In genomic region chr6:77178821-77179220, GRCh38 we compare ENCODE assay signal across 22 cellular contexts.
DNase-seq lines count a peak whose midpoint lies in the region; ATAC-seq and TF ChIP-seq lines count a peak whose summit lies in the region.
"Had no signal": no experiment of that assay in that cellular context is flagged by ENCODE, and none has a peak within 500 bp of the region (broad histone marks: within the 10 kb centered on the region; RNA-seq: fewer than 3 reads in every experiment).

No MANE protein-coding gene starts in this region.

- POLR2A ChIA-PET in activated CD8-positive, alpha-beta T cell treated with anti-CD3 and anti-CD28 coated beads, Interleukin-2, amount 10 ng/mL, durations not matched to agents 7 days and 5 days (lab: Charles Lee) = no interaction called here

- H3K27ac Mint-ChIP-seq in activated CD8-positive, alpha-beta T cell treated with anti-CD3 and anti-CD28 coated beads, Interleukin-2, amount 10 ng/mL, durations not matched to agents 7 days and 5 days = no peak overlapping the region
- H3K27ac Mint-ChIP-seq: activated T-helper 2 cell treated with anti-CD3 and anti-CD28 coated beads, Interferon-gamma antibody, Interleukin-2, Interleukin-4, amounts not matched to agents 10 μg/mL and 5 μg/mL and 100 μg/mL, durations not matched to agents 14 hours and 24 hours and 36 hours; GM23338; natural killer cell; WTC11 had no signal

- no peak overlapping the region for H3K4me3 Mint-ChIP-seq in activated CD8-positive, alpha-beta T cell treated with anti-CD3 and anti-CD28 coated beads, Interleukin-2, amount 10 ng/mL, durations not matched to agents 7 days and 5 days
- H3K4me3 Mint-ChIP-seq: GM23338, natural killer cell, WTC11 had no signal

- DNase-seq in AG20443 (ENCODE audit: low spot score) = peak; percentile 7
- DNase-seq in M059J (ENCODE audit: low read depth) = peak; percentile 62
- DNase-seq in cardiac fibroblast (ENCODE audit: low read depth in 2 of 2) = peak; percentile 32 to 83
- DNase-seq in myocyte (ENCODE audit: low read depth) = peak; percentile 38
- DNase-seq in activated CD8-positive, alpha-beta T cell treated with anti-CD3 and anti-CD28 coated beads, Interleukin-2, amount 10 ng/mL, durations not matched to agents 7 days and 5 days = no peak
- no peak for DNase-seq in hippocampal formation (lab: John Stamatoyannopoulos, UW)
- DNase-seq: activated CD8-positive, alpha-beta memory T cell treated with anti-CD3 and anti-CD28 coated beads for 24 hours; DMS79 treated with DMSO at 0.1 percent for 48 hours; MM.1S; natural killer cell; NCI-H774; Peyer's patch; stimulated activated CD4-positive, alpha-beta T cell treated with anti-CD3 and anti-CD28 coated beads, Interleukin-15, amount 100 ng/mL, for 24 hours; stomach; T-helper 1 cell had no signal

- ATAC-seq in HG03039 (IDR thresholded peaks at IDR 0.05; ENCODE audit: unreplicated experiment) (no peak), GM21737 (IDR thresholded peaks at IDR 0.05; ENCODE audit: unreplicated experiment) (no peak)
- no peak for ATAC-seq in activated CD8-positive, alpha-beta T cell treated with anti-CD3 and anti-CD28 coated beads, Interleukin-2, amount 10 ng/mL, durations not matched to agents 7 days and 5 days
- ATAC-seq: GM23338, natural killer cell, WTC11 had no signal

- no peaks in the 10 kb centered on the region for H3K27me3 Mint-ChIP-seq in activated CD8-positive, alpha-beta T cell treated with anti-CD3 and anti-CD28 coated beads, Interleukin-2, amount 10 ng/mL, durations not matched to agents 7 days and 5 days (ENCODE audit: low read depth)

- H3K9me3 Mint-ChIP-seq in activated CD8-positive, alpha-beta T cell treated with anti-CD3 and anti-CD28 coated beads, Interleukin-2, amount 10 ng/mL, durations not matched to agents 7 days and 5 days (ENCODE audit: insufficient read depth) = peaks cover 4% of the 10 kb centered on the region
- H3K9me3 Mint-ChIP-seq: GM23338 had no signal

- CTCF ChIA-PET in activated CD8-positive, alpha-beta T cell treated with anti-CD3 and anti-CD28 coated beads, Interleukin-2, amount 10 ng/mL, durations not matched to agents 7 days and 5 days (lab: Charles Lee) = no interaction called here

- H3K36me3 Mint-ChIP-seq in activated CD8-positive, alpha-beta T cell treated with anti-CD3 and anti-CD28 coated beads, Interleukin-2, amount 10 ng/mL, durations not matched to agents 7 days and 5 days (ENCODE audit: low read depth) = no peaks in the 10 kb centered on the region
- H3K36me3 Mint-ChIP-seq: WTC11 had no signal

- no peak for TF ChIP-seq CTCF in cardiac fibroblast (IDR thresholded peaks at IDR 0.05; ENCODE audit: low read depth, low read length)

- H3K4me1 Mint-ChIP-seq in activated CD8-positive, alpha-beta T cell treated with anti-CD3 and anti-CD28 coated beads, Interleukin-2, amount 10 ng/mL, durations not matched to agents 7 days and 5 days (ENCODE audit: low read depth) = no peaks in the 10 kb centered on the region
- H3K4me1 Mint-ChIP-seq: GM23338, natural killer cell, WTC11 had no signal

- H3K4me3 ChIP-seq in cardiac fibroblast (replicated peaks in 1 of 2; ENCODE audit: low read depth in 2 of 2, low read length in 2 of 2) = no peak overlapping the region
- H3K4me3 ChIP-seq: BLaER1 treated with 17β-estradiol and CSF1 and Interleukin-3, amounts not matched to agents 10 nM and 100 nM; GM23338; Peyer's patch; stomach; vagina had no signal

Comparison
In these comparisons a context has a peak if more than half of its experiments do, and no peak if none do; other contexts are left out.
1. DNase-seq: peak in AG20443 (single experiment), M059J (single experiment), cardiac fibroblast (2 of 2) and myocyte (single experiment); none in activated CD8-positive, alpha-beta T cell treated with anti-CD3 and anti-CD28 coated beads, Interleukin-2, amount 10 ng/mL, durations not matched to agents 7 days and 5 days (single experiment) and hippocampal formation (0 of 2).